In the genomic region with DNA sequence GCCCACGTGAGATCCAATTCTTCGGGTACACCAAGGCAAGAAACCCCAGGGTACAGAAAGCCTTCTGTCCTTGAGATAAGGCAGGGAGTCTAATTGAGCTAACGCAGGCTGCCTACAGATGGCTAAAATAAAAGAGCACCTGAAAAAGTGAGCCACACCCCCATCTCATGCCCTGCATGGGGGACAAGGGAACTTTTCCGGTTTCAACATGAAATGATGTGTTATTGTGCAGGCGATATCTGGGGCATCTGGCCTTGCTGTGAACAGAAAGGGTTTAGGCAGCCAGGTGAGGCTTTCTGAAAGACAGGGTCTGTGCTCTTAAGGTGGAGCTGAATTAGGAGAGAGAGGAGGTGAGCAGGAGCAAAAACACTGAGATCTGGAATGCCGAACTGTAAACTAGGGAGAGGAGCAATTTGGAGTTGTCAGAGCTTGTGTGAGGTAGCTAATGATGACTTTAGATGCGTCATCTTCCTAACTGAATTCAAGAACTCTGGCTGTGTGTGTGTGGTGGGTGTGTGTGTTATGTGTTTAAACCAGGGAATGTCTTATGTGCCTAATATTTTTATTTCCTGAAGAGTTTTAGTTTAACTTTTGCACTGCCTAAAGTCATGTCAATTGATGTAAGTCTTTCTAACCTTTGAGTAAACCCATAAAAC, we compare ENCODE assay signal across 17 cellular contexts. TPM values are rescaled to one million over a fixed set of nuclear protein-coding genes. Genes with fewer than 3 reads are reported as not detected.
A peak's percentile ranks its signal among the peaks of the same experiment; 100 is the strongest.
DNase-seq lines count a peak whose midpoint lies in the region; ATAC-seq and TF ChIP-seq lines count a peak whose summit lies in the region.
"Had no signal": no experiment of that assay in that cellular context is flagged by ENCODE, and none has a peak within 500 bp of the region (broad histone marks: within the 10 kb centered on the region; RNA-seq: fewer than 3 reads in every experiment).

No MANE protein-coding gene starts in this region.

- H3K27ac Mint-ChIP-seq in activated naive CD4-positive, alpha-beta T cell treated with anti-CD3 and anti-CD28 coated beads, Interleukin-2, amount 10 ng/mL, durations not matched to agents 7 days and 5 days: peak overlapping the region; percentile 70
- H3K27ac Mint-ChIP-seq in endothelial cell (ENCODE audit: unreplicated experiment): peak overlapping the region; percentile 8
- H3K27ac Mint-ChIP-seq: activated B cell treated with CpG ODN at 0.5 μM for 24 hours; T-helper 1 cell treated with Interleukin-12 subunit alpha and Interleukin-12 subunit beta and Interleukin-4 antibody, amounts not matched to agents 30 μg/mL and 1 μg/mL, for 36 hours had no signal

- no TSS peak for BruUV-seq in PC-3 (replicated peaks; lab: Mats Ljungman, UMichigan)

- no peaks in the 10 kb centered on the region for H3K9me3 ChIP-seq in PC-3 (ENCODE audit: low read length)
- H3K9me3 ChIP-seq: testis had no signal

- H3K4me1 ChIP-seq in PC-3 (ENCODE audit: insufficient read depth, low read length): no peaks in the 10 kb centered on the region
- H3K4me1 ChIP-seq: testis had no signal

- intact Hi-C loops in PC-3 (cut with micrococcal nuclease): no loop called here

- peaks cover 49% of the 10 kb centered on the region for H3K4me1 Mint-ChIP-seq in activated naive CD4-positive, alpha-beta T cell treated with anti-CD3 and anti-CD28 coated beads, Interleukin-2, amount 10 ng/mL, durations not matched to agents 7 days and 5 days
- no peaks in the 10 kb centered on the region for H3K4me1 Mint-ChIP-seq in endothelial cell (ENCODE audit: unreplicated experiment)
- H3K4me1 Mint-ChIP-seq: activated B cell treated with CpG ODN at 0.5 μM for 24 hours had no signal

- H3K9me2 ChIP-seq in PC-3 (replicated peaks; ENCODE audit: low read length): no peaks in the 10 kb centered on the region

- ATAC-seq in PC-3 (peak; percentile 46), GM18520 (IDR thresholded peaks at IDR 0.05; ENCODE audit: unreplicated experiment) (no peak)
- ATAC-seq in stimulated activated naive CD8-positive, alpha-beta T cell treated with anti-CD3 and anti-CD28 coated beads, Interleukin-15, Interleukin-2, amounts not matched to agents 100 U/mL and 50 U/mL, for 24 hours: peak; percentile 36

- no peak overlapping the region for H3K27ac ChIP-seq in PC-3 (ENCODE audit: low read length)
- H3K27ac ChIP-seq: testis had no signal

- H3K4me2 ChIP-seq in PC-3 (ENCODE audit: low read length): no peak overlapping the region

- CTCF ChIA-PET in activated naive CD4-positive, alpha-beta T cell treated with anti-CD3 and anti-CD28 coated beads, Interleukin-2, amount 10 ng/mL, durations not matched to agents 7 days and 5 days (lab: Charles Lee): interaction anchor here (0.6 to 1.8 kb wide), 5 partner anchors 9 to 717 kb away, joined by 3 to 5 read pairs (median 4); a partner anchor contains a TSS
- CTCF ChIA-PET in PC-3 (lab: Charles Lee): interaction anchor here (0.6 kb wide), 1 partner anchor 20 kb away, joined by 4 read pairs; no protein-coding TSS in a partner anchor

- no peak overlapping the region for H3K4me3 Mint-ChIP-seq in activated naive CD4-positive, alpha-beta T cell treated with anti-CD3 and anti-CD28 coated beads, Interleukin-2, amount 10 ng/mL, durations not matched to agents 7 days and 5 days
- H3K4me3 Mint-ChIP-seq in endothelial cell (ENCODE audit: unreplicated experiment): no peak overlapping the region
- H3K4me3 Mint-ChIP-seq: activated B cell treated with CpG ODN at 0.5 μM for 24 hours; T-helper 1 cell treated with Interleukin-12 subunit alpha and Interleukin-12 subunit beta and Interleukin-4 antibody, amounts not matched to agents 30 μg/mL and 1 μg/mL, for 36 hours had no signal

- peak; percentile 25 for DNase-seq in activated naive CD4-positive, alpha-beta T cell treated with anti-CD3 and anti-CD28 coated beads, Interleukin-2, amount 10 ng/mL, durations not matched to agents 7 days and 5 days
- DNase-seq in activated naive CD4-positive, alpha-beta T cell (lab: John Stamatoyannopoulos, UW): no peak
- DNase-seq in PC-3 (no peak), endothelial cell (ENCODE audit: low spot score) (no peak), GM03348 (ENCODE audit: low spot score) (no peak), NCI-H1092 (lab: John Stamatoyannopoulos, UW) (no peak)
- no peak for DNase-seq in stimulated activated naive CD8-positive, alpha-beta T cell treated with anti-CD3 and anti-CD28 coated beads, Interleukin-15, Interleukin-2, amounts not matched to agents 100 U/mL and 50 U/mL, for 24 hours
- DNase-seq: activated B cell treated with CpG ODN at 0.5 μM for 24 hours, aorta, glutamatergic neuron, mammary epithelial cell, NCI-H187, NCI-H446 treated with DMSO at 0.1 percent for 48 hours, SHP77 treated with DMSO at 0.1 percent for 48 hours, testis had no signal

- H3K36me3 ChIP-seq in PC-3 (ENCODE audit: low read depth, low read length): no peaks in the 10 kb centered on the region

- H3K9ac ChIP-seq in PC-3 (ENCODE audit: low read length): no peak overlapping the region

- POLR2A ChIA-PET in PC-3 (lab: Charles Lee; ENCODE audit: unreplicated experiment): no interaction called here

- no peak overlapping the region for H3K4me3 ChIP-seq in PC-3 (ENCODE audit: low read length)
- H3K4me3 ChIP-seq: testis had no signal

- no peaks in the 10 kb centered on the region for H3K9me3 Mint-ChIP-seq in activated naive CD4-positive, alpha-beta T cell treated with anti-CD3 and anti-CD28 coated beads, Interleukin-2, amount 10 ng/mL, durations not matched to agents 7 days and 5 days
- H3K9me3 Mint-ChIP-seq in endothelial cell (ENCODE audit: unreplicated experiment): no peaks in the 10 kb centered on the region
- H3K9me3 Mint-ChIP-seq: activated B cell treated with CpG ODN at 0.5 μM for 24 hours; T-helper 1 cell treated with Interleukin-12 subunit alpha and Interleukin-12 subunit beta and Interleukin-4 antibody, amounts not matched to agents 30 μg/mL and 1 μg/mL, for 36 hours had no signal

- H3F3A ChIP-seq in PC-3 (ENCODE audit: low read length, unreplicated experiment): no peaks in the 10 kb centered on the region

- H4K20me1 ChIP-seq in PC-3 (ENCODE audit: low read length): no peaks in the 10 kb centered on the region

- no peaks in the 10 kb centered on the region for H3K27me3 Mint-ChIP-seq in activated naive CD4-positive, alpha-beta T cell treated with anti-CD3 and anti-CD28 coated beads, Interleukin-2, amount 10 ng/mL, durations not matched to agents 7 days and 5 days
- peaks cover 6% of the 10 kb centered on the region for H3K27me3 Mint-ChIP-seq in endothelial cell (ENCODE audit: unreplicated experiment)

- no peaks in the 10 kb centered on the region for H3K79me2 ChIP-seq in PC-3 (ENCODE audit: low read length)

- no peaks in the 10 kb centered on the region for H3K36me3 Mint-ChIP-seq in activated naive CD4-positive, alpha-beta T cell treated with anti-CD3 and anti-CD28 coated beads, Interleukin-2, amount 10 ng/mL, durations not matched to agents 7 days and 5 days
- H3K36me3 Mint-ChIP-seq in endothelial cell (ENCODE audit: low read depth, unreplicated experiment): no peaks in the 10 kb centered on the region

- no peaks in the 10 kb centered on the region for H3K27me3 ChIP-seq in PC-3 (ENCODE audit: low read length)
- H3K27me3 ChIP-seq: testis had no signal

- no peak overlapping the region for H2AFZ ChIP-seq in PC-3 (ENCODE audit: low read length)

- no peak for TF ChIP-seq CTCF in PC-3 (conservative IDR thresholded peaks at IDR 0.05; ENCODE audit: low read depth, low read length)
- TF ChIP-seq CTCF in endothelial cell (IDR thresholded peaks at IDR 0.05; ENCODE audit: unreplicated experiment): no peak

RNA-seq across cellular contexts. Expression of a gene that starts 20.1 kb away (rescaled TPM):
- total RNA-seq in PC-3 (2014; rRNA removed) (432 and 548 TPM in 2 replicates), endothelial cell (ENCODE audit: unreplicated experiment) (506 TPM)
